ENCODE assay signal across 8 cellular contexts in the genomic region with DNA sequence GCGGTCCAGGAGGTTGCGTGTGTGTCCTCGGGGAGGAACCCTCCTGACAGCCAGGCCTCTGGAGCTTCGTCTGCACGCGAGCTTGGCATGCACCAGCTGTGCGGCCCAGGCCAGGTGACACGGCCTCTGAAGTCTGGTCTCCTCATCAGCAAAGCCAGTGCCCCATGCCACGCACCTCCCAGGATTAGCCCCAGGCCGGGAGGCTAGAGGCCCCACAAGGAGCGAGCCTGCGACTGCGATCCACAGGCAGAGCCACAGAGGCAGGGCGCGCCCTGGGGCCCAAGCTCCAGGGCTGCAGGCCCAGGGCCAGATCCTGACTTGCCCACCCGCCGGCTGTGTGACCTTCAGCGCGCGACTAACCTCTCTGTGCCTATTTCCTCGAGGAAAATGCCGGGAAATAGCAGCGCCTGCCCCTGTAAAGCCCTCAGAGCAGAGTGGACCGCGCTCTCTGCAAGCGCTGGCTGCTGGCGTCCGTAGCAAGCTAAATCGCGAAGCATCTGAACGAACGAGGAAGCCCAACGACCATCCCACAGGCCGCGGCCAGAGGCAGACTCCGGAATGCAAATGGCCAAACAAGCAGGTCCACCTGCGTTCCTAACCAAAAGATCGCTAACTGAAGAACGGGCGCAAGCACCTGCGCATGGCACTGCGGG. TPM values are rescaled to one million over a fixed set of nuclear protein-coding genes. Genes with fewer than 3 reads are reported as not detected.
DNase-seq lines count a peak whose midpoint lies in the region; ATAC-seq and TF ChIP-seq lines count a peak whose summit lies in the region.

No MANE protein-coding gene starts in this region.

- H3K27me3 ChIP-seq in iPS-20b (ENCODE audit: insufficient read depth, low read length) (peaks cover 13% of the 10 kb centered on the region; the same call in 1 of the 2 replicates), stomach (no peaks in the 10 kb centered on the region)

- H3K4me3 Mint-ChIP-seq in activated T-cell treated with anti-CD3 and anti-CD28 coated beads, Interleukin-2, amount 50 U/mL, for 4 hours: peak overlapping the region; percentile 78
- peak overlapping the region; percentile 79 for H3K4me3 Mint-ChIP-seq in activated T-helper 2 cell treated with anti-CD3 and anti-CD28 coated beads, Interferon-gamma antibody, Interleukin-2, Interleukin-4, amounts not matched to agents 10 μg/mL and 5 μg/mL and 100 μg/mL, durations not matched to agents 14 hours and 24 hours and 36 hours (ENCODE audit: low read depth)

- no peak for DNase-seq in activated T-cell treated with anti-CD3 and anti-CD28 coated beads, Interleukin-2, amount 50 U/mL, for 4 hours
- DNase-seq in activated T-cell treated with anti-CD3 and anti-CD28 coated beads for 4 hours (no peak), stomach (no peak), NCI-H2227 (lab: John Stamatoyannopoulos, UW; ENCODE audit: unreplicated experiment) (no peak), AG08396 (ENCODE audit: low spot score) (no peak), NCI-H1105 treated with DMSO at 0.1 percent for 48 hours (lab: John Stamatoyannopoulos, UW) (no peak)
- DNase-seq in activated T-helper 2 cell treated with anti-CD3 and anti-CD28 coated beads, Interferon-gamma antibody, Interleukin-2, Interleukin-4, amounts not matched to agents 10 μg/mL and 5 μg/mL and 100 μg/mL, durations not matched to agents 14 hours and 24 hours and 36 hours (ENCODE audit: low spot score): no peak

- peak overlapping the region; percentile 3 for H3K27ac Mint-ChIP-seq in activated T-helper 2 cell treated with anti-CD3 and anti-CD28 coated beads, Interferon-gamma antibody, Interleukin-2, Interleukin-4, amounts not matched to agents 10 μg/mL and 5 μg/mL and 100 μg/mL, durations not matched to agents 14 hours and 24 hours and 36 hours

- H3K4me1 ChIP-seq in iPS-20b (ENCODE audit: insufficient read depth, low read length) (no peaks in the 10 kb centered on the region), stomach (peaks cover 19 to 32% (median 28%) of the 10 kb centered on the region in 4 donors)

- ATAC-seq in activated T-cell treated with anti-CD3 and anti-CD28 coated beads, Interleukin-2, amount 50 U/mL, for 4 hours: no peak

- H3K36me3 ChIP-seq in iPS-20b (ENCODE audit: insufficient read depth, low read depth, low read length) (peaks cover 16% of the 10 kb centered on the region), stomach (peaks cover 25 to 60% (median 50%) of the 10 kb centered on the region in 4 donors)

- no peaks in the 10 kb centered on the region for H3K27me3 Mint-ChIP-seq in activated T-cell treated with anti-CD3 and anti-CD28 coated beads, Interleukin-2, amount 50 U/mL, for 4 hours (ENCODE audit: low read depth)
- H3K27me3 Mint-ChIP-seq in activated T-helper 2 cell treated with anti-CD3 and anti-CD28 coated beads, Interferon-gamma antibody, Interleukin-2, Interleukin-4, amounts not matched to agents 10 μg/mL and 5 μg/mL and 100 μg/mL, durations not matched to agents 14 hours and 24 hours and 36 hours (ENCODE audit: low read depth): no peaks in the 10 kb centered on the region

- no peak for TF ChIP-seq EP300 in stomach (IDR thresholded peaks at IDR 0.05)

- H3K36me3 Mint-ChIP-seq in activated T-cell treated with anti-CD3 and anti-CD28 coated beads, Interleukin-2, amount 50 U/mL, for 4 hours (ENCODE audit: insufficient read depth): peaks cover 9% of the 10 kb centered on the region
- peaks cover 48% of the 10 kb centered on the region for H3K36me3 Mint-ChIP-seq in activated T-helper 2 cell treated with anti-CD3 and anti-CD28 coated beads, Interferon-gamma antibody, Interleukin-2, Interleukin-4, amounts not matched to agents 10 μg/mL and 5 μg/mL and 100 μg/mL, durations not matched to agents 14 hours and 24 hours and 36 hours (ENCODE audit: low read depth)

- intact Hi-C loops in activated T-helper 2 cell treated with anti-CD3 and anti-CD28 coated beads, Interferon-gamma antibody, Interleukin-2, Interleukin-4, amounts not matched to agents 10 μg/mL and 5 μg/mL and 100 μg/mL, durations not matched to agents 14 hours and 24 hours and 36 hours (cut with micrococcal nuclease): no loop called here
- intact Hi-C loops in stomach (cut with DNase I; ENCODE audit: low total_unique reads): no loop called here

- H3K9me3 Mint-ChIP-seq in activated T-cell treated with anti-CD3 and anti-CD28 coated beads, Interleukin-2, amount 50 U/mL, for 4 hours: no peaks in the 10 kb centered on the region
- no peaks in the 10 kb centered on the region for H3K9me3 Mint-ChIP-seq in activated T-helper 2 cell treated with anti-CD3 and anti-CD28 coated beads, Interferon-gamma antibody, Interleukin-2, Interleukin-4, amounts not matched to agents 10 μg/mL and 5 μg/mL and 100 μg/mL, durations not matched to agents 14 hours and 24 hours and 36 hours

- TF ChIP-seq CTCF in stomach (IDR thresholded peaks at IDR 0.05): no peak

- peaks cover 30% of the 10 kb centered on the region for H3K4me1 Mint-ChIP-seq in activated T-cell treated with anti-CD3 and anti-CD28 coated beads, Interleukin-2, amount 50 U/mL, for 4 hours (ENCODE audit: low read depth)
- peaks cover 14% of the 10 kb centered on the region for H3K4me1 Mint-ChIP-seq in activated T-helper 2 cell treated with anti-CD3 and anti-CD28 coated beads, Interferon-gamma antibody, Interleukin-2, Interleukin-4, amounts not matched to agents 10 μg/mL and 5 μg/mL and 100 μg/mL, durations not matched to agents 14 hours and 24 hours and 36 hours (ENCODE audit: low read depth)

- H3K9me3 ChIP-seq in iPS-20b (ENCODE audit: insufficient read depth, low read depth, low read length): no peaks in the 10 kb centered on the region
- H3K9me3 ChIP-seq in stomach: no peaks in the 10 kb centered on the region

- no peak for TF ChIP-seq POLR2A in stomach (IDR thresholded peaks at IDR 0.05)

- peak overlapping the region; percentile 72 for H3K4me3 ChIP-seq in iPS-20b (ENCODE audit: low read length)
- H3K4me3 ChIP-seq in stomach: peak overlapping the region; percentile 60 to 69 (median 64)

- H3K27ac ChIP-seq in iPS-20b (ENCODE audit: low read length) (no peak overlapping the region), stomach (peak overlapping the region; percentile 78 to 97 (median 87))

- WGBS in stomach, 5 donors: 31 to 39% (median 36%) methylated on average over 26 to 42 of the region's 42 CpGs

- H3K9ac ChIP-seq in iPS-20b (ENCODE audit: low read depth, low read length): peak overlapping the region; percentile 34; the same call in 1 of the 2 replicates

RNA-seq across cellular contexts. Expression of a gene that starts 0.5 kb away (rescaled TPM):
- 10 to 100 TPM; 29.4 to 33.9 (median 33.0) TPM for total RNA-seq in activated T-cell treated with anti-CD3 and anti-CD28 coated beads, Interleukin-2, amount 50 U/mL, for 4 hours
- total RNA-seq in activated T-helper 2 cell treated with anti-CD3 and anti-CD28 coated beads, Interferon-gamma antibody, Interleukin-2, Interleukin-4, amounts not matched to agents 10 μg/mL and 5 μg/mL and 100 μg/mL, durations not matched to agents 14 hours and 24 hours and 36 hours: 38.4 and 38.6 TPM in 2 replicates
- total RNA-seq in stomach: 10 to 100 TPM; 13.4 to 53.6 (median 25.2) TPM
- 10 to 100 TPM; 47.1 to 55.0 (median 50.7) TPM for polyA plus RNA-seq in stomach

RNA-seq across cellular contexts. Expression of a gene that starts 53.0 kb away (rescaled TPM):
- 10 to 100 TPM; 33.5 to 36.4 (median 35.4) TPM for total RNA-seq in activated T-cell treated with anti-CD3 and anti-CD28 coated beads, Interleukin-2, amount 50 U/mL, for 4 hours
- total RNA-seq in activated T-helper 2 cell treated with anti-CD3 and anti-CD28 coated beads, Interferon-gamma antibody, Interleukin-2, Interleukin-4, amounts not matched to agents 10 μg/mL and 5 μg/mL and 100 μg/mL, durations not matched to agents 14 hours and 24 hours and 36 hours: 44.0 TPM in 2 replicates
- 100 to 1,000 TPM in 1 of 5 donors, 10 to 100 TPM in 4; 31.5 to 141 (median 42.6) TPM for total RNA-seq in stomach
- 10 to 100 TPM in 2 of 3 donors, 1 to 10 TPM in 1; 9.2 to 19.7 (median 19.4) TPM for polyA plus RNA-seq in stomach
